Comparison of ENCODE assay signal across 20 cellular contexts in the genomic region with DNA sequence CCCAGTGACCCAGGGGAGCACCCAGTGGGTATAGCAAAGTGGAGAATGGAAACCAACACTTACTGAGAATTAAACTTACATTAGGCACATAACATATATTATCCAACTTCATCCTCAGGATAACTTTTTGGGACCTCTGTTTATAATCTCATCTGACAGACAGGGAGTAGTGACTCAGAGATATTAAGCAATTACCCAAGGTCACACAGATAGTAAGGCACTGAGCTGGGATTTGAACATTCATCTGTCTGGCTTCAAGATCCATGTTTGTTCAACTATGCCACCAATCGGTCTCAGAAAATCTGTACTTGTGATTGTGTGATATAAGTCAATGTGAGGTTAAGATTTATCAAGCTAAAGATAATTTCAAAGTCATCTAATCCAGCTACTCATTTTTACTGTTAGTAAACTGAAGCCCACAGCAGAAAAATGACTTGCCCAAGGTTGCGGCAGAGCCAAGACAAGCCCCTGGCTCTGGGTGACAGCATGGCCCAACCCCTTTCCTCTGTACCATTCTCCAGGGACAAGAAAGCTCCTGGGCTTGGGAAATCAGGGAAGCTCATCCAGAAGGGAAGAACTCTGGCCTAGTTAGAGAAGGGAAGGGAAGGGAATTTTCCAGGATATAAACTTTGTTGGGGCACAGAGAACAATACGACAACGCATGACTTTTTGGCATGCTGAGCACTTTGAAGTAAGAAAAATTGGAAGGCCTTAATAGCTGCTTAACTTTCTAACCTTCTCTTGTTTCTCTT.
DNase-seq lines count a peak whose midpoint lies in the region; ATAC-seq and TF ChIP-seq lines count a peak whose summit lies in the region.
"Had no signal": no experiment of that assay in that cellular context is flagged by ENCODE, and none has a peak within 500 bp of the region (broad histone marks: within the 10 kb centered on the region; RNA-seq: fewer than 3 reads in every experiment).

No MANE protein-coding gene starts in this region.

- no peak for TF ChIP-seq POLR2A in gastroesophageal sphincter (IDR thresholded peaks at IDR 0.05)

- H3K36me3 ChIP-seq in gastroesophageal sphincter (no peaks in the 10 kb centered on the region), tibial artery (no peaks in the 10 kb centered on the region), MM.1S (replicated peaks; ENCODE audit: insufficient read depth, low read length) (no peaks in the 10 kb centered on the region)
- H3K36me3 ChIP-seq: cardiac muscle cell, left lung had no signal

- H3K27me3 ChIP-seq in gastroesophageal sphincter (no peaks in the 10 kb centered on the region), tibial artery (no peaks in the 10 kb centered on the region), MM.1S (replicated peaks; ENCODE audit: insufficient read depth, low read length) (no peaks in the 10 kb centered on the region)
- H3K27me3 ChIP-seq: cardiac muscle cell, foreskin keratinocyte, left lung had no signal

- H3K27ac ChIP-seq in gastroesophageal sphincter (peak overlapping the region in 1 of 4 donors; percentile 30), tibial artery (no peak overlapping the region), MM.1S (ENCODE audit: low read length) (no peak overlapping the region)
- H3K27ac ChIP-seq: cardiac muscle cell, foreskin keratinocyte, left lung had no signal

- no peak overlapping the region for H3K4me3 ChIP-seq in cardiac fibroblast (replicated peaks in 1 of 2; ENCODE audit: low read depth in 2 of 2, low read length in 2 of 2)
- no peak overlapping the region for H3K4me3 ChIP-seq in gastroesophageal sphincter
- H3K4me3 ChIP-seq in tibial artery: no peak overlapping the region
- H3K4me3 ChIP-seq in MM.1S (ENCODE audit: low read length): no peak overlapping the region
- H3K4me3 ChIP-seq: cardiac muscle cell, left lung had no signal

- H3K9me2 ChIP-seq in MM.1S (replicated peaks; ENCODE audit: insufficient read depth, low read length): no peaks in the 10 kb centered on the region

- H3K9ac ChIP-seq in MM.1S (ENCODE audit: low read length): no peak overlapping the region

- 34 to 67% methylated on average over 3 of the region's 4 CpGs for WGBS in gastroesophageal sphincter (ENCODE audit: low coverage in 1 of 2), 2 donors

- no peak for TF ChIP-seq CTCF in cardiac fibroblast (IDR thresholded peaks at IDR 0.05; ENCODE audit: low read depth, low read length)
- no peak for TF ChIP-seq CTCF in gastroesophageal sphincter (IDR thresholded peaks at IDR 0.05)
- no peak for TF ChIP-seq CTCF in tibial artery (IDR thresholded peaks at IDR 0.05)
- TF ChIP-seq CTCF in MM.1S (IDR thresholded peaks at IDR 0.05; ENCODE audit: low read length): no peak

- DNase-seq in HCEC 1CT (peak; percentile 56), cardiac fibroblast (ENCODE audit: low read depth in 2 of 2) (peak; percentile 55 to 89), posterior vena cava (ENCODE audit: low spot score) (peak; percentile 10), tibial artery (no peak), MM.1S (no peak), UCSD-AML1 (lab: John Stamatoyannopoulos, UW; ENCODE audit: unreplicated experiment) (no peak), ACHN (no peak)
- DNase-seq: activated CD4-positive, alpha-beta T cell treated with anti-CD3 and anti-CD28 coated beads, Interleukin-2, amount 10 ng/mL, durations not matched to agents 7 days and 5 days; activated CD8-positive, alpha-beta memory T cell treated with anti-CD3 and anti-CD28 coated beads, Interleukin-2, amount 50 U/mL, for 4 hours; activated effector memory CD4-positive, alpha-beta T cell treated with Interleukin-2 at 50 U/mL for 16 hours; COR-L47; effector CD8-positive, alpha-beta T cell; EL; foreskin keratinocyte; Karpas-422; left lung; NCI-H1417 treated with DMSO at 0.1 percent for 48 hours; T-helper 1 cell had no signal

- peaks cover 0 to 27% (median 7%) of the 10 kb centered on the region in 3 donors for H3K4me1 ChIP-seq in gastroesophageal sphincter
- H3K4me1 ChIP-seq in tibial artery: peaks cover 0 to 12% (median 9%) of the 10 kb centered on the region in 4 donors
- H3K4me1 ChIP-seq in MM.1S (ENCODE audit: low read length): no peaks in the 10 kb centered on the region

- no peaks in the 10 kb centered on the region for H3F3A ChIP-seq in MM.1S (ENCODE audit: insufficient read depth, low read length)

- no peaks in the 10 kb centered on the region for H4K20me1 ChIP-seq in MM.1S (ENCODE audit: insufficient read depth, low read length)

- no peak for TF ChIP-seq EP300 in gastroesophageal sphincter (IDR thresholded peaks at IDR 0.05)

- ATAC-seq in gastroesophageal sphincter: peak; percentile 78
- ATAC-seq: foreskin keratinocyte, left lung had no signal

- no peaks in the 10 kb centered on the region for H3K79me2 ChIP-seq in MM.1S (ENCODE audit: low read length)

- intact Hi-C loops in posterior vena cava (cut with DNase I): no loop called here
- intact Hi-C loops in tibial artery (cut with DNase I; ENCODE audit: low total_unique reads): no loop called here

- H3K9me3 ChIP-seq in gastroesophageal sphincter (peaks cover 0 to 6% (median 0%) of the 10 kb centered on the region in 3 donors), tibial artery (peaks cover 0 to 7% (median 4%) of the 10 kb centered on the region in 3 donors), MM.1S (replicated peaks; ENCODE audit: insufficient read depth, low read length) (no peaks in the 10 kb centered on the region)

- in situ Hi-C loops in ACHN (cut with HindIII; ENCODE audit: low pct_ligation_motif_present, low pct_unique_long_range_greater_than_20kb, low sequenced_read_pairs): no loop called here

- H2AFZ ChIP-seq in MM.1S (ENCODE audit: low read length): no peak overlapping the region

- no peak overlapping the region for H3K4me2 ChIP-seq in MM.1S (ENCODE audit: low read depth, low read length)

Comparison
In these comparisons a context has a peak if more than half of its experiments do, and no peak if none do; other contexts are left out.
1. DNase-seq: peak in HCEC 1CT (single experiment), cardiac fibroblast (2 of 2) and posterior vena cava (single experiment); none in tibial artery (0 of 2), MM.1S (single experiment), UCSD-AML1 (single experiment) and ACHN (single experiment).